ENCODE assay signal across 2 cellular contexts in genomic region chr20:36339646-36340592, GRCh38.
TF ChIP-seq lines count a peak whose summit lies in the region.

No MANE protein-coding gene starts in this region.

TF ChIP-seq in HEK293, 187 proteins besides CTCF, POLR2A, EP300 and RAD21:
- TF ChIP-seq ZNF302 (tag by site-specific recombination; IDR thresholded peaks at IDR 0.05; ENCODE audit: low read depth) (no peak), KLF9 (tag by site-specific recombination; IDR thresholded peaks at IDR 0.05; ENCODE audit: low read depth) (no peak), KLF16 (tag by site-specific recombination; IDR thresholded peaks at IDR 0.05) (no peak), IKZF3 (tag by site-specific recombination; IDR thresholded peaks at IDR 0.05) (0 out of 2 replicates have a peak, but pooled peaks have one; percentile 9), ZNF341 (tag by site-specific recombination; IDR thresholded peaks at IDR 0.05; ENCODE audit: low read depth) (peak; percentile 18; the same call in 1 of the 2 replicates), GLIS1 (tag by site-specific recombination; IDR thresholded peaks at IDR 0.05) (peak; percentile 35), MZF1 (tag by site-specific recombination; IDR thresholded peaks at IDR 0.05; ENCODE audit: borderline replicate concordance) (no peak), ZNF596 (tag by site-specific recombination; IDR thresholded peaks at IDR 0.05) (no peak), YY2 (tag by site-specific recombination; IDR thresholded peaks at IDR 0.05) (no peak)
- TF ChIP-seq, protein P1, sequence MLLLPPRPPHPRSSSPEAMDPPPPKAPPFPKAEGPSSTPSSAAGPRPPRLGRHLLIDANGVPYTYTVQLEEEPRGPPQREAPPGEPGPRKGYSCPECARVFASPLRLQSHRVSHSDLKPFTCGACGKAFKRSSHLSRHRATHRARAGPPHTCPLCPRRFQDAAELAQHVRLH (tag by site-specific recombination; IDR thresholded peaks at IDR 0.05): no peak

TF ChIP-seq in H1, 55 proteins besides CTCF, POLR2A, EP300 and RAD21 (continued from another document):
- peak; percentile 53; the same call in 1 of the 2 replicates for TF ChIP-seq EGR1 (IDR thresholded peaks at IDR 0.05; ENCODE audit: borderline replicate concordance, low read depth, low read length)
